ENCODE assay signal across 30 cellular contexts in the genomic region with DNA sequence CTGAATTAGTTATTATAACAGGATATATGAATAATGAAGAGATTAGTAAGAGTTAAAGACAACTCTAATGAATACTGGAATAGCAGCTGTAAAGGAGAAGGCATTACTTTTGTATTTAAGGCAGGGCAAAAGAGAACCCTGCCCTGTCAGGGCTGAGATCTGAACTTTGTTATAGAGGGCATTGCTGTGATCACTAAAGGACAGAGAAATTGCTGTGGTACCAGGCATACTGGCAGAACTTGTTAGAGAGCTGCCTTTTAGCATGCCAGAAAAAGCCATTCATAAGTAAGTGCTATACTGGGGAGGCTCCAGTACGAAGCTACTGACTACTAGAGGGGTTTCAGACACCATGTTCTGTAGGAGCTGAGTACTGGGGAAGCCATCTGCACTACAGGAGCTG.
"Had no signal": no experiment of that assay in that cellular context is flagged by ENCODE, and none has a peak within 500 bp of the region (broad histone marks: within the 10 kb centered on the region; RNA-seq: fewer than 3 reads in every experiment).

No MANE protein-coding gene starts in this region.

- H3K9ac ChIP-seq: SK-N-SH had no signal

- H3K4me3 ChIP-seq: ascending aorta, body of pancreas, SJCRH30 had no signal

- H3K4me2 ChIP-seq: SK-N-SH had no signal

- FAIRE-seq: bronchial epithelial cell had no signal

- ATAC-seq: activated naive CD4-positive, alpha-beta T cell treated with anti-CD3 and anti-CD28 coated beads, Interleukin-2, amount 50 U/mL, for 72 hours; activated naive CD8-positive, alpha-beta T cell treated with anti-CD3 and anti-CD28 coated beads, Interleukin-2, amount 50 U/mL, for 24 hours; activated T-cell treated with anti-CD3 and anti-CD28 coated beads, Interleukin-2, amount 50 U/mL, for 4 hours; body of pancreas; Panc1; Right ventricle myocardium inferior had no signal

- DNase-seq: activated CD4-positive, alpha-beta memory T cell treated with anti-CD3 and anti-CD28 coated beads for 36 hours; activated CD4-positive, alpha-beta T cell treated with anti-CD3 and anti-CD28 coated beads, Interleukin-2, amount 10 ng/mL, durations not matched to agents 7 days and 5 days; activated CD4-positive, CD25-positive, alpha-beta regulatory T cell; activated CD8-positive, alpha-beta memory T cell treated with anti-CD3 and anti-CD28 coated beads for 24 hours; activated effector memory CD4-positive, alpha-beta T cell treated with anti-CD3 and anti-CD28 coated beads, Interleukin-2, amount 50 U/mL, for 16 hours; activated naive CD4-positive, alpha-beta T cell treated with Interleukin-2 at 50 U/mL for 16 hours; activated naive CD8-positive, alpha-beta T cell treated with anti-CD3 and anti-CD28 coated beads, Interleukin-2, amount 50 U/mL, for 24 hours; activated T-cell treated with anti-CD3 and anti-CD28 coated beads, Interleukin-2, amount 50 U/mL, for 4 hours; amniotic stem cell; body of pancreas; central memory CD4-positive, alpha-beta T cell; MM.1S; NCI-H1105; NCI-H1436; NCI-H1694 treated with DMSO at 0.1 percent for 48 hours; NCI-H2029 treated with DMSO at 0.1 percent for 48 hours; NCI-H446; NCI-H524 treated with DMSO at 0.1 percent for 48 hours; NCI-H748 treated with DMSO at 0.1 percent for 48 hours; OCI-M1; RPMI8226; SK-N-SH; T-helper 1 cell had no signal

- H3K4me1 ChIP-seq: body of pancreas had no signal

- H3K27me3 ChIP-seq: ascending aorta, body of pancreas, SJCRH30 had no signal

- H3K36me3 ChIP-seq: ascending aorta, SJCRH30 had no signal

- H3K9me3 ChIP-seq: ascending aorta, body of pancreas, SK-N-SH had no signal

- H3K27ac ChIP-seq: ascending aorta, body of pancreas, SJCRH30, VCaP had no signal
